ENCODE assay signal across 14 cellular contexts in genomic region chr13:113452942-113453901, GRCh38. TPM values are rescaled to one million over a fixed set of nuclear protein-coding genes. Genes with fewer than 3 reads are reported as not detected.
DNase-seq lines count a peak whose midpoint lies in the region; ATAC-seq and TF ChIP-seq lines count a peak whose summit lies in the region.
"Had no signal": no experiment of that assay in that cellular context is flagged by ENCODE, and none has a peak within 500 bp of the region (broad histone marks: within the 10 kb centered on the region; RNA-seq: fewer than 3 reads in every experiment).

ADPRHL1 (minus strand) TSS chr13:113453488; CDS start chr13:113453437, 51 bp downstream.

- DNase-seq in activated CD8-positive, alpha-beta memory T cell treated with anti-CD3 and anti-CD28 coated beads, Interleukin-2, amount 10 ng/mL, durations not matched to agents 7 days and 5 days, result peak; percentile 22
- no peak for DNase-seq in activated CD8-positive, alpha-beta memory T cell treated with anti-CD3 and anti-CD28 coated beads, Interleukin-2, amount 50 U/mL, for 4 hours
- DNase-seq in ascending aorta (ENCODE audit: low spot score in 2 of 2), result peak in 1 of 2 donors; percentile 41
- DNase-seq in left kidney (ENCODE audit: low read depth, low spot score), result peak; percentile 96
- DNase-seq in upper lobe of right lung, result peak; percentile 55
- no peak for DNase-seq in ureter (ENCODE audit: low spot score)
- no peak for DNase-seq in activated CD4-positive, alpha-beta T cell treated with anti-CD3 and anti-CD28 coated beads for 36 hours
- DNase-seq: effector CD8-positive, alpha-beta T cell; GDM1; hypothalamus; NCI-H446; spleen had no signal

- H3K9me3 Mint-ChIP-seq in activated CD8-positive, alpha-beta memory T cell treated with anti-CD3 and anti-CD28 coated beads, Interleukin-2, amount 10 ng/mL, durations not matched to agents 7 days and 5 days (ENCODE audit: low read depth), result no peaks in the 10 kb centered on the region
- no peaks in the 10 kb centered on the region for H3K9me3 Mint-ChIP-seq in activated CD4-positive, alpha-beta T cell treated with anti-CD3 and anti-CD28 coated beads for 36 hours (ENCODE audit: low read depth)

- H3K4me1 Mint-ChIP-seq in activated CD8-positive, alpha-beta memory T cell treated with anti-CD3 and anti-CD28 coated beads, Interleukin-2, amount 10 ng/mL, durations not matched to agents 7 days and 5 days, result no peaks in the 10 kb centered on the region
- H3K4me1 Mint-ChIP-seq in activated CD4-positive, alpha-beta T cell treated with anti-CD3 and anti-CD28 coated beads for 36 hours, result no peaks in the 10 kb centered on the region

- H3K4me3 ChIP-seq in ascending aorta (no peak within 1 kb of the TSS), upper lobe of right lung (no peak within 1 kb of the TSS)
- H3K4me3 ChIP-seq: spleen had no signal

- ATAC-seq in activated CD8-positive, alpha-beta memory T cell treated with anti-CD3 and anti-CD28 coated beads, Interleukin-2, amount 10 ng/mL, durations not matched to agents 7 days and 5 days, result no peak
- no peak for ATAC-seq in upper lobe of right lung
- ATAC-seq in HG02840 (IDR thresholded peaks at IDR 0.05; ENCODE audit: low FRiP score, unreplicated experiment), result no peak
- no peak for ATAC-seq in activated CD4-positive, alpha-beta T cell treated with anti-CD3 and anti-CD28 coated beads for 36 hours

- no peaks in the 10 kb centered on the region for H3K27me3 Mint-ChIP-seq in activated CD8-positive, alpha-beta memory T cell treated with anti-CD3 and anti-CD28 coated beads, Interleukin-2, amount 10 ng/mL, durations not matched to agents 7 days and 5 days
- H3K27me3 Mint-ChIP-seq in activated CD4-positive, alpha-beta T cell treated with anti-CD3 and anti-CD28 coated beads for 36 hours, result no peaks in the 10 kb centered on the region
- H3K27me3 Mint-ChIP-seq: activated naive CD8-positive, alpha-beta T cell had no signal

- no peaks in the 10 kb centered on the region for H3K4me1 ChIP-seq in ascending aorta
- no peaks in the 10 kb centered on the region for H3K4me1 ChIP-seq in upper lobe of right lung

- POLR2A ChIA-PET in activated CD4-positive, alpha-beta T cell treated with anti-CD3 and anti-CD28 coated beads for 36 hours (lab: Charles Lee), result no interaction called here

- H3K27ac ChIP-seq in ascending aorta (no peak within 1 kb of the TSS), upper lobe of right lung (no peak within 1 kb of the TSS)
- H3K27ac ChIP-seq: spleen had no signal

- peaks cover 5% of the 10 kb centered on the region for H3K36me3 Mint-ChIP-seq in activated CD8-positive, alpha-beta memory T cell treated with anti-CD3 and anti-CD28 coated beads, Interleukin-2, amount 10 ng/mL, durations not matched to agents 7 days and 5 days
- H3K36me3 Mint-ChIP-seq in activated CD4-positive, alpha-beta T cell treated with anti-CD3 and anti-CD28 coated beads for 36 hours (ENCODE audit: low read depth), result peaks cover 20% of the 10 kb centered on the region
- H3K36me3 Mint-ChIP-seq: activated naive CD8-positive, alpha-beta T cell had no signal

- CTCF ChIA-PET in activated CD8-positive, alpha-beta memory T cell treated with anti-CD3 and anti-CD28 coated beads, Interleukin-2, amount 10 ng/mL, durations not matched to agents 7 days and 5 days (lab: Charles Lee), result no interaction called here
- CTCF ChIA-PET in activated CD4-positive, alpha-beta T cell treated with anti-CD3 and anti-CD28 coated beads for 36 hours (lab: Charles Lee), result interaction anchor here (0.6 to 1.1 kb wide), 2 partner anchors 10 to 194 kb away, joined by 3 read pairs; no protein-coding TSS in a partner anchor

- H3K36me3 ChIP-seq in ascending aorta, result peaks cover 20 to 42% of the 10 kb centered on the region in 2 donors
- H3K36me3 ChIP-seq in upper lobe of right lung, result peaks cover 32% of the 10 kb centered on the region

- H3K27ac Mint-ChIP-seq in activated CD8-positive, alpha-beta memory T cell treated with anti-CD3 and anti-CD28 coated beads, Interleukin-2, amount 10 ng/mL, durations not matched to agents 7 days and 5 days, result no peak within 1 kb of the TSS
- no peak within 1 kb of the TSS for H3K27ac Mint-ChIP-seq in activated CD4-positive, alpha-beta T cell treated with anti-CD3 and anti-CD28 coated beads for 36 hours
- H3K27ac Mint-ChIP-seq: activated naive CD8-positive, alpha-beta T cell had no signal

- H3K9me3 ChIP-seq in ascending aorta (no peaks in the 10 kb centered on the region), upper lobe of right lung (no peaks in the 10 kb centered on the region)
- H3K9me3 ChIP-seq: spleen had no signal

- H3K4me3 Mint-ChIP-seq in activated CD8-positive, alpha-beta memory T cell treated with anti-CD3 and anti-CD28 coated beads, Interleukin-2, amount 10 ng/mL, durations not matched to agents 7 days and 5 days, result no peak within 1 kb of the TSS
- no peak within 1 kb of the TSS for H3K4me3 Mint-ChIP-seq in activated CD4-positive, alpha-beta T cell treated with anti-CD3 and anti-CD28 coated beads for 36 hours
- H3K4me3 Mint-ChIP-seq: activated naive CD8-positive, alpha-beta T cell had no signal

- intact Hi-C loops in ascending aorta (cut with DNase I), result loop anchor here (5.0 kb wide), 1 partner anchor 176 kb away; no protein-coding TSS in a partner anchor
- intact Hi-C loops in upper lobe of right lung (cut with DNase I), result no loop called here
- intact Hi-C loops in activated CD4-positive, alpha-beta T cell treated with anti-CD3 and anti-CD28 coated beads for 36 hours (cut with DNase I, micrococcal nuclease), result no loop called here

- no peak for TF ChIP-seq CTCF in ascending aorta (IDR thresholded peaks at IDR 0.05)
- no peak for TF ChIP-seq CTCF in upper lobe of right lung (IDR thresholded peaks at IDR 0.05)

- H3K27me3 ChIP-seq in ascending aorta, result no peaks in the 10 kb centered on the region
- H3K27me3 ChIP-seq in upper lobe of right lung, result no peaks in the 10 kb centered on the region
- H3K27me3 ChIP-seq: spleen had no signal

RNA-seq across cellular contexts. Expression of gene ADPRHL1, which starts in this region (rescaled TPM):
- total RNA-seq in activated CD8-positive, alpha-beta memory T cell treated with anti-CD3 and anti-CD28 coated beads, Interleukin-2, amount 10 ng/mL, durations not matched to agents 7 days and 5 days, result 1 to 10 TPM in 1 of 2 experiments, under 1 TPM in 1; 0.96 to 1.3 TPM
- total RNA-seq in ascending aorta (11.3 TPM), upper lobe of right lung (1.9 TPM), ureter (4.2 TPM)
- total RNA-seq in activated CD4-positive, alpha-beta T cell treated with anti-CD3 and anti-CD28 coated beads for 36 hours, result under 1 TPM; 0.25 to 0.49 TPM

Comparison
In these comparisons a context has a peak if more than half of its experiments do, and no peak if none do; other contexts are left out.
1. DNase-seq: peak in activated CD8-positive, alpha-beta memory T cell treated with anti-CD3 and anti-CD28 coated beads, Interleukin-2, amount 10 ng/mL, durations not matched to agents 7 days and 5 days (single experiment), left kidney (single experiment) and upper lobe of right lung (single experiment); none in activated CD8-positive, alpha-beta memory T cell treated with anti-CD3 and anti-CD28 coated beads, Interleukin-2, amount 50 U/mL, for 4 hours (single experiment), ureter (single experiment) and activated CD4-positive, alpha-beta T cell treated with anti-CD3 and anti-CD28 coated beads for 36 hours (single experiment).